Comparison of ENCODE assay signal across 12 cellular contexts in the genomic region with DNA sequence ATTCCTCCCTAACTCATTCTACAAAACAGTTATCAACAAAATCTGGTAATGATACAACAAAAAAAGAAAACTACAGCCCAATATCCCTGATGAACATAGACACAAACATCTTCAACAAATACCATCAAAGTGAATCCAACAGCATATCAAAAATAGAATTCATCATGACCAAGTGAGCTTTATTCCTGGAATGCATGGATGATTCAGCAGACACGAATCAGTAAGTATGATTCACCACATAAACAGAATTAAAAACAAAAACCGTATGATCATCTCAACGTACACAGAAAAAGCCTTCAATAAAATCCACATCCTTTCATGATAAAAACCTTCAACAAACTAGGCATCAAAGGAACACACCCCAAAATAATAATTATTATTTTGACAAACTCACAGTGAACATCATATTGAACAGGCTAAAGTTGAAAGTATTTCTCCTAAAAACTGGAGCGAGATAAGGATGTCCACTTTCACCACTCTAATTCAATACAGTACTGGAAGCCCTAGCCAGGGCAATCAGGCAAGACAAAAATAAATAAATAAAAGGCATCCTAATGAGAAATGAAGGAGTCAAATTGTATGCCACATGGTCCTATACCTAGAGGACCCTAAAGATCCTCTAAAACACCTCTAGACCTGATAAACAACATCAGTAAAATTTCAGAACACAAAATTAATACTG.
DNase-seq lines count a peak whose midpoint lies in the region; ATAC-seq, FAIRE-seq and TF ChIP-seq lines count a peak whose summit lies in the region.
"Had no signal": no experiment of that assay in that cellular context is flagged by ENCODE, and none has a peak within 500 bp of the region (broad histone marks: within the 10 kb centered on the region; RNA-seq: fewer than 3 reads in every experiment).

No MANE protein-coding gene starts in this region.

- no peak for TF ChIP-seq CTCF in A549 (IDR thresholded peaks at IDR 0.05)
- TF ChIP-seq CTCF in HFF-Myc (IDR thresholded peaks at IDR 0.05; ENCODE audit: low read depth, low read length, missing control alignments): no peak
- no peak for TF ChIP-seq CTCF in lower leg skin (IDR thresholded peaks at IDR 0.05)

- whole genome bisulfite sequencing in A549 (ENCODE audit: missing lambda C conversion rate): under 1% methylated on average over 4 of the region's 4 CpGs
- 31 to 42% methylated on average over 4 of the region's 4 CpGs for WGBS in lower leg skin, 2 donors

- FAIRE-seq in A549 (lab: Jason Lieb, UNC): no peak

- H3K9me3 ChIP-seq in A549: no peaks in the 10 kb centered on the region
- H3K9me3 ChIP-seq: lower lobe of right lung had no signal

- no peak overlapping the region; the same call in 2 of the 3 replicates for H3K4me2 ChIP-seq in A549

- no peak for TF ChIP-seq POLR2A in A549 (IDR thresholded peaks at IDR 0.05; ENCODE audit: low read length)
- no peak for TF ChIP-seq POLR2A in lower leg skin (IDR thresholded peaks at IDR 0.05)

- no peak overlapping the region for H3K27ac ChIP-seq in A549
- H3K27ac ChIP-seq: lower lobe of right lung had no signal

- no peak for TF ChIP-seq EP300 in A549 (IDR thresholded peaks at IDR 0.05)

- DNase-seq in A549 (ENCODE audit: low read depth in 1 of 2, low spot score in 1 of 2) (peak in 1 of 2 experiments; percentile 29), HFF-Myc (ENCODE audit: extremely low read depth, low read depth) (peak; percentile 65), amniotic stem cell (lab: John Stamatoyannopoulos, UW) (peak; percentile 71), foreskin melanocyte (peak; percentile 79), lower leg skin (ENCODE audit: low spot score in 2 of 2) (no peak), T1000 (lab: John Stamatoyannopoulos, UW) (no peak)
- DNase-seq in activated CD8-positive, alpha-beta memory T cell treated with anti-CD3 and anti-CD28 coated beads for 24 hours: no peak
- DNase-seq: activated B cell treated with CpG ODN at 0.5 μM for 24 hours, AML-193, lower lobe of right lung, posterior cingulate gyrus had no signal

- intact Hi-C loops in lower leg skin (cut with DNase I; ENCODE audit: low total_unique reads): no loop called here

- POLR2A ChIA-PET in A549 (lab: Yijun Ruan, JAX): no interaction called here

- TF ChIP-seq RAD21 in A549 (conservative IDR thresholded peaks at IDR 0.05 in 1 of 2, IDR thresholded peaks at IDR 0.05 in 1 of 2): no peak

- peak in 1 of 2 experiments; percentile 30; a peak in 1 of 6 replicates for ATAC-seq in A549
- ATAC-seq in GM18858 (IDR thresholded peaks at IDR 0.05; ENCODE audit: unreplicated experiment): no peak
- ATAC-seq: lower lobe of right lung had no signal

- CTCF ChIA-PET in A549 (lab: Yijun Ruan, JAX): no interaction called here

- H3K4me3 ChIP-seq in A549 (no peak overlapping the region), HFF-Myc (replicated peaks; ENCODE audit: low read depth, low read length) (no peak overlapping the region), lower leg skin (ENCODE audit: low read depth, poor library complexity, severe bottlenecking) (no peak overlapping the region)
- H3K4me3 ChIP-seq: lower lobe of right lung had no signal

- no peaks in the 10 kb centered on the region; the same call in 2 of the 3 replicates for H3K4me1 ChIP-seq in A549
- H3K4me1 ChIP-seq: lower lobe of right lung had no signal

TF ChIP-seq in A549, 52 proteins besides CTCF, POLR2A, EP300 and RAD21:
- TF ChIP-seq JUNB (IDR thresholded peaks at IDR 0.05) (peak; percentile 45; the same call in 1 of the 2 replicates), RCOR1 (IDR thresholded peaks at IDR 0.05; ENCODE audit: low read depth, low read length) (no peak), FOSL2 (IDR thresholded peaks at IDR 0.05) (0 out of 2 replicates have a peak, but pooled peaks have one; percentile 29), FOSL2 (CRISPR knock-in tag; IDR thresholded peaks at IDR 0.05) (peak; percentile 27; the same call in 1 of the 2 replicates), CBX2 (IDR thresholded peaks at IDR 0.05; ENCODE audit: borderline replicate concordance, low read depth) (no peak), ESRRA (IDR thresholded peaks at IDR 0.05; ENCODE audit: borderline replicate concordance, low read length) (no peak)

Comparison
In these comparisons a context has a peak if more than half of its experiments do, and no peak if none do; other contexts are left out.
1. DNase-seq: peak in HFF-Myc (single experiment), amniotic stem cell (single experiment) and foreskin melanocyte (single experiment); none in activated CD8-positive, alpha-beta memory T cell treated with anti-CD3 and anti-CD28 coated beads for 24 hours (single experiment), lower leg skin (0 of 2) and T1000 (single experiment).